ENCODE assay signal across 11 cellular contexts in the genomic region with DNA sequence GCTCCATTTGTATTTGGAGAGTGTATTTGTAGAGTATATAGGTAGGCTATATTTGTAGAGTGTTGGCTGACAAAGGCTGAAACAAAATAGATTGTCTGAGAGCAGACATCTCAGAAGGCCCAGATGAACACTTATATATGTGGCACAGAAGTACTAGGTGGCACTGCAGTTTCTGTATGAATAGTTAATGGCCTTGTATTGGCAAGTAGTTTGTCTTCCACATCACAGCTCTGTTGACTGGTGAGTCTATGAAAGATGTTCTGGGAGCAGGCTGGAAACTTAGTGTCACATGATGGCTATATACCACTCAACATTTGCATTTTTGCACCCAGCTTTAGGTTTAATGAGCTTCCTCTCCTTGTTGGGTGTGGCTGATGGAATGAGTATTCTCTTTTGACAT. TPM values are rescaled to one million over a fixed set of nuclear protein-coding genes. Genes with fewer than 3 reads are reported as not detected.
DNase-seq lines count a peak whose midpoint lies in the region; ATAC-seq and TF ChIP-seq lines count a peak whose summit lies in the region.
"Had no signal": no experiment of that assay in that cellular context is flagged by ENCODE, and none has a peak within 500 bp of the region (broad histone marks: within the 10 kb centered on the region; RNA-seq: fewer than 3 reads in every experiment).

No MANE protein-coding gene starts in this region.

- 0 out of 3 replicates have a peak overlapping the region, but pooled peaks have one; percentile 6 for H2BK15ac ChIP-seq in IMR-90 (ENCODE audit: low read depth, low read length)

- H3K4me3 Mint-ChIP-seq in activated T-cell treated with anti-CD3 and anti-CD28 coated beads, Interleukin-2, amount 50 U/mL, for 72 hours: no peak overlapping the region
- H3K4me3 Mint-ChIP-seq in stimulated activated effector memory CD8-positive, alpha-beta T cell treated with anti-CD3 and anti-CD28 coated beads, Interleukin-12 subunit alpha, Interleukin-12 subunit beta, amount 100 ng/mL, for 72 hours: no peak overlapping the region
- H3K4me3 Mint-ChIP-seq: activated T-cell treated with anti-CD3 and anti-CD28 coated beads, Interleukin-2, amount 50 U/mL, for 24 hours had no signal

- H4K8ac ChIP-seq in IMR-90 (ENCODE audit: low read depth in 2 of 2, low read length in 2 of 2): peak overlapping the region in 1 of 2 experiments; percentile 31; a peak in 1 of 4 replicates

- H4K20me1 ChIP-seq in IMR-90 (ENCODE audit: insufficient read depth, low read length): peaks cover 58% of the 10 kb centered on the region

- no peak overlapping the region for H3K4me2 ChIP-seq in IMR-90 (ENCODE audit: low read depth, low read length)

- TF ChIP-seq POLR2A in IMR-90 (IDR thresholded peaks at IDR 0.05; ENCODE audit: low read depth, low read length): no peak

- H3K36me3 Mint-ChIP-seq in activated T-cell treated with anti-CD3 and anti-CD28 coated beads, Interleukin-2, amount 50 U/mL, for 72 hours (ENCODE audit: insufficient read depth in 2 of 2): peaks cover 12 to 22% of the 10 kb centered on the region in 2 donors
- peaks cover 5% of the 10 kb centered on the region for H3K36me3 Mint-ChIP-seq in stimulated activated effector memory CD8-positive, alpha-beta T cell treated with anti-CD3 and anti-CD28 coated beads, Interleukin-12 subunit alpha, Interleukin-12 subunit beta, amount 100 ng/mL, for 72 hours

- no peak overlapping the region for H3K9ac ChIP-seq in IMR-90 (ENCODE audit: low read depth, low read length)

- H3K18ac ChIP-seq in IMR-90 (ENCODE audit: low read depth, low read length): no peak overlapping the region

- no peak overlapping the region for H2BK20ac ChIP-seq in IMR-90 (ENCODE audit: low read depth, low read length)

- H3K9me1 ChIP-seq in IMR-90 (ENCODE audit: insufficient read depth, low read length): peaks cover 15% of the 10 kb centered on the region

- H3K14ac ChIP-seq in IMR-90 (replicated peaks; ENCODE audit: low read depth, low read length): no peak overlapping the region

- H3K4me1 Mint-ChIP-seq in activated T-cell treated with anti-CD3 and anti-CD28 coated beads, Interleukin-2, amount 50 U/mL, for 72 hours (ENCODE audit: low read depth): peaks cover 49% of the 10 kb centered on the region
- H3K4me1 Mint-ChIP-seq in stimulated activated effector memory CD8-positive, alpha-beta T cell treated with anti-CD3 and anti-CD28 coated beads, Interleukin-12 subunit alpha, Interleukin-12 subunit beta, amount 100 ng/mL, for 72 hours: peaks cover 60% of the 10 kb centered on the region

- H2AFZ ChIP-seq in IMR-90 (replicated peaks; ENCODE audit: low read length, poor library complexity): no peak overlapping the region

- dilution Hi-C loops in IMR-90 (cut with HindIII; ENCODE audit: low sequenced_read_pairs, unreplicated experiment): no loop called here

- POLR2A ChIA-PET in IMR-90 (lab: Charles Lee; ENCODE audit: unreplicated experiment): no interaction called here

- no peak for TF ChIP-seq CTCF in IMR-90 (conservative IDR thresholded peaks at IDR 0.05; ENCODE audit: low read depth, low read length)

- DNase-seq in activated T-cell treated with anti-CD3 and anti-CD28 coated beads, Interleukin-2, amount 50 U/mL, for 72 hours: no peak
- DNase-seq in activated T-cell treated with anti-CD3 and anti-CD28 coated beads for 4 hours: no peak
- no peak for DNase-seq in IMR-90
- DNase-seq in stimulated activated effector memory CD8-positive, alpha-beta T cell treated with anti-CD3 and anti-CD28 coated beads, Interleukin-12 subunit alpha, Interleukin-12 subunit beta, amount 100 ng/mL, for 72 hours (ENCODE audit: low spot score in 2 of 2): no peak
- DNase-seq in NCI-H1105 treated with DMSO at 0.1 percent for 48 hours (lab: John Stamatoyannopoulos, UW): no peak
- DNase-seq in inferior parietal cortex (ENCODE audit: extremely low spot score): no peak
- no peak for DNase-seq in NCI-H2171 (lab: John Stamatoyannopoulos, UW)
- DNase-seq: activated T-cell treated with anti-CD3 and anti-CD28 coated beads, Interleukin-2, amount 50 U/mL, for 24 hours had no signal

- H3K36me3 ChIP-seq in IMR-90 (ENCODE audit: control insufficient read depth, insufficient read depth, low read length): no peaks in the 10 kb centered on the region
- H3K36me3 ChIP-seq: vagina had no signal

- no peaks in the 10 kb centered on the region for H3K27me3 Mint-ChIP-seq in activated T-cell treated with anti-CD3 and anti-CD28 coated beads, Interleukin-2, amount 50 U/mL, for 72 hours (ENCODE audit: low read depth)
- H3K27me3 Mint-ChIP-seq: activated T-cell treated with anti-CD3 and anti-CD28 coated beads, Interleukin-2, amount 50 U/mL, for 24 hours had no signal

- in situ Hi-C loops in IMR-90 (cut with MboI; ENCODE audit: low sequenced_read_pairs): no loop called here

- peaks cover 9% of the 10 kb centered on the region for H3K9me3 ChIP-seq in IMR-90 (ENCODE audit: control insufficient read depth, insufficient read depth, low read length)

- H3K4me3 ChIP-seq in IMR-90 (ENCODE audit: insufficient read depth, low read depth, low read length): no peak overlapping the region
- H3K4me3 ChIP-seq: lung, vagina had no signal

- TF ChIP-seq RAD21 in IMR-90 (IDR thresholded peaks at IDR 0.05; ENCODE audit: low read length): no peak

- no peak overlapping the region for H2AK9ac ChIP-seq in IMR-90 (replicated peaks; ENCODE audit: low read depth, low read length, poor library complexity)

- CTCF ChIA-PET in IMR-90 (lab: Yijun Ruan, JAX): no interaction called here

- H3K56ac ChIP-seq in IMR-90 (ENCODE audit: extremely low read depth, insufficient read depth, low read length): no peak overlapping the region

- peak overlapping the region; percentile 16; the same call in 1 of the 2 replicates for H2AK5ac ChIP-seq in IMR-90 (ENCODE audit: low read depth, low read length)

- peak; percentile 46 to 48 for ATAC-seq in activated T-cell treated with anti-CD3 and anti-CD28 coated beads, Interleukin-2, amount 50 U/mL, for 72 hours (replicated peaks in 1 of 2)
- ATAC-seq in HG02610 (IDR thresholded peaks at IDR 0.05; ENCODE audit: unreplicated experiment) (peak; percentile 43), IMR-90 (ENCODE audit: low read depth) (no peak)
- peak; percentile 57 for ATAC-seq in stimulated activated effector memory CD8-positive, alpha-beta T cell treated with anti-CD3 and anti-CD28 coated beads, Interleukin-12 subunit alpha, Interleukin-12 subunit beta, amount 100 ng/mL, for 72 hours

- no peak overlapping the region for H3K23ac ChIP-seq in IMR-90 (ENCODE audit: low read depth, low read length)

- intact Hi-C loops in IMR-90 (cut with micrococcal nuclease): no loop called here

- BruUV-seq in IMR-90 (replicated peaks; lab: Mats Ljungman, UMichigan): no TSS peak

- no peak overlapping the region for H3K27ac Mint-ChIP-seq in activated T-cell treated with anti-CD3 and anti-CD28 coated beads, Interleukin-2, amount 50 U/mL, for 72 hours
- no peak overlapping the region for H3K27ac Mint-ChIP-seq in stimulated activated effector memory CD8-positive, alpha-beta T cell treated with anti-CD3 and anti-CD28 coated beads, Interleukin-12 subunit alpha, Interleukin-12 subunit beta, amount 100 ng/mL, for 72 hours
- H3K27ac Mint-ChIP-seq: activated T-cell treated with anti-CD3 and anti-CD28 coated beads, Interleukin-2, amount 50 U/mL, for 24 hours had no signal

- no peaks in the 10 kb centered on the region for H3K27me3 ChIP-seq in IMR-90 (ENCODE audit: control insufficient read depth, insufficient read depth, low read length)
- H3K27me3 ChIP-seq: vagina had no signal

- H3K9me3 Mint-ChIP-seq in activated T-cell treated with anti-CD3 and anti-CD28 coated beads, Interleukin-2, amount 50 U/mL, for 72 hours: peaks cover 9 to 10% of the 10 kb centered on the region in 2 donors
- H3K9me3 Mint-ChIP-seq in stimulated activated effector memory CD8-positive, alpha-beta T cell treated with anti-CD3 and anti-CD28 coated beads, Interleukin-12 subunit alpha, Interleukin-12 subunit beta, amount 100 ng/mL, for 72 hours: peaks cover 11% of the 10 kb centered on the region

- peak overlapping the region; percentile 6 for H2BK5ac ChIP-seq in IMR-90 (ENCODE audit: low read depth, low read length, poor library complexity, severe bottlenecking)

- H3K79me1 ChIP-seq in IMR-90 (ENCODE audit: low read depth in 1 of 2, low read length in 2 of 2): peaks cover 61 to 85% of the 10 kb centered on the region in 2 experiments

- no peak overlapping the region for H4K91ac ChIP-seq in IMR-90 (ENCODE audit: insufficient read depth, low read depth, low read length)

- no peak overlapping the region for H2BK120ac ChIP-seq in IMR-90 (ENCODE audit: low read depth, low read length)

- no peak overlapping the region; the same call in 1 of the 2 replicates for H4K5ac ChIP-seq in IMR-90 (ENCODE audit: low read depth, low read length)

- H3K4ac ChIP-seq in IMR-90 (ENCODE audit: low read depth, low read length): no peak overlapping the region; the same call in 1 of the 2 replicates

- no peak overlapping the region for H3K27ac ChIP-seq in IMR-90 (ENCODE audit: insufficient read depth, low read length)
- H3K27ac ChIP-seq: vagina had no signal

- H3K4me1 ChIP-seq in IMR-90 (ENCODE audit: control insufficient read depth, insufficient read depth, low read length): peaks cover 8% of the 10 kb centered on the region

TF ChIP-seq in IMR-90, 13 proteins besides CTCF, POLR2A, EP300 and RAD21 (continues in another document):
- TF ChIP-seq FOS (IDR thresholded peaks at IDR 0.05; ENCODE audit: low read depth, low read length) (no peak), MXI1 (IDR thresholded peaks at IDR 0.05; ENCODE audit: borderline replicate concordance, low read depth, low read length) (no peak), NFE2L2 (IDR thresholded peaks at IDR 0.05; ENCODE audit: low read depth, low read length) (no peak), BHLHE40 (IDR thresholded peaks at IDR 0.05; ENCODE audit: low read depth, low read length) (no peak), SMC3 (IDR thresholded peaks at IDR 0.05; ENCODE audit: low read depth, low read length) (no peak), MAFK (IDR thresholded peaks at IDR 0.05; ENCODE audit: low read depth, low read length) (no peak), RFX5 (IDR thresholded peaks at IDR 0.05; ENCODE audit: low read depth, low read length) (no peak), CEBPB (IDR thresholded peaks at IDR 0.05; ENCODE audit: low read depth, low read length) (no peak)
- TF ChIP-seq, protein P1, sequence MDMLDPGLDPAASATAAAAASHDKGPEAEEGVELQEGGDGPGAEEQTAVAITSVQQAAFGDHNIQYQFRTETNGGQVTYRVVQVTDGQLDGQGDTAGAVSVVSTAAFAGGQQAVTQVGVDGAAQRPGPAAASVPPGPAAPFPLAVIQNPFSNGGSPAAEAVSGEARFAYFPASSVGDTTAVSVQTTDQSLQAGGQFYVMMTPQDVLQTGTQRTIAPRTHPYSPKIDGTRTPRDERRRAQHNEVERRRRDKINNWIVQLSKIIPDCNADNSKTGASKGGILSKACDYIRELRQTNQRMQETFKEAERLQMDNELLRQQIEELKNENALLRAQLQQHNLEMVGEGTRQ (IDR thresholded peaks at IDR 0.05; ENCODE audit: low read depth, low read length): no peak

RNA-seq across cellular contexts. Expression of a gene that starts 51.9 kb away (rescaled TPM):
- total RNA-seq in activated T-cell treated with anti-CD3 and anti-CD28 coated beads, Interleukin-2, amount 50 U/mL, for 72 hours: 10 to 100 TPM; 54.1 to 78.6 TPM
- total RNA-seq in IMR-90 (2012; rRNA removed): 81.4 and 131 TPM in 2 replicates
- polyA plus RNA-seq in IMR-90 (2012; rRNA removed): 24.8 and 38.0 TPM in 2 replicates
- polyA plus RNA-seq in IMR-90 (2012; cell fraction: cytosol; rRNA removed): 12.8 and 15.6 TPM in 2 replicates
- 9.9 and 36.3 TPM in 2 replicates for polyA plus RNA-seq in IMR-90 (2012; cell fraction: nucleus; rRNA removed; ENCODE audit: low replicate concordance)
